ENCODE assay signal across 8 cellular contexts in the genomic region with DNA sequence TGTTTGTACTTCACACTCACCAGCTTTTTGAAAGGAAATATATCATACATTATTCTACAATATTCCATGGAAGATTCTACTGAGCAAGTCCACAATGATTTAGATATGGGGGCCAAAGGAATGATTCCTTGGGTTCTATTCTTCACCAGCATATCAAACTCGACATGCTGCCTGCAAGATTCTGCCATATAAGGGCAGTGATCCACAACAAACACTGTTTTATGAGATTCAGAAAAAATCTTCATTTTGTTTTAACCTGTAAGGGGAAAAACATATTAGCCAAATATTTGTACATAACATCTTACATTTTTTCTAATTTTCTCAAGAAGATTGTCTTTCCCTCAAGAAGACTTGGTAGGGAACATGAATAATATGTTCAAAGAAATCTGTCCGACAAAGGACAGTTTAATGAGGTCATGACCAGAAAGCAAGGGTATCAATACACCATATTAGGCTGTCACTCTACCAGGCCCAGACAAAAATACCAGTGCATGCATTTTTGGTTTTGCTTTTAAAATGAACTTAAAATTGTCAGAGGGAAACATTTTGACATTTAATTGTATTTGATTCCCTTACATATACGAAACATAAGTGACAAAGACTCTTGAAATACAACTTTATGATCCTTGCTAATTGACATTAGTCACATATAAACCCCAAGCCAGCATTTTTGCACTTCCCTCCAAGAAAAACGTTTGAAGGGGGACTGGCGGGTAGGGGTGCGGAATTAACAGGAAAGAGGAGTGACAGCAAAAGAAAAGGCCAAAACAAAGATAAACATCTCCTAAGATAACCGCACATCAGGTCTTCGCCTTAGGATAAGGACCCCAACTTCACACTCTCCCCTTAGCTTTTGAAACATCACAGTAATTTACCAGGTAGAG. TPM values are rescaled to one million over a fixed set of nuclear protein-coding genes. Genes with fewer than 3 reads are reported as not detected.
DNase-seq lines count a peak whose midpoint lies in the region; ATAC-seq and TF ChIP-seq lines count a peak whose summit lies in the region.

No MANE protein-coding gene starts in this region.

- H3K36me3 Mint-ChIP-seq in activated naive CD4-positive, alpha-beta T cell treated with anti-CD3 and anti-CD28 coated beads, Interleukin-2, amount 50 U/mL, for 72 hours = peaks cover 22 to 44% of the 10 kb centered on the region in 2 donors

- H3K9me3 Mint-ChIP-seq in activated naive CD4-positive, alpha-beta T cell treated with anti-CD3 and anti-CD28 coated beads, Interleukin-2, amount 50 U/mL, for 72 hours = no peaks in the 10 kb centered on the region

- peak overlapping the region; percentile 91; the same call in 1 of the 2 replicates for H3K27ac ChIP-seq in HEK293 (ENCODE audit: extremely low read depth, low read depth, low read length)
- H3K27ac ChIP-seq in thymus (ENCODE audit: low read depth) = peak overlapping the region; percentile 53

- 10% methylated on average over 8 of the region's 8 CpGs for WGBS in thymus

- TF ChIP-seq CTCF in AG04449 (IDR thresholded peaks at IDR 0.05; ENCODE audit: insufficient read depth, low read length, missing control alignments) (no peak), HEK293 (tag by site-specific recombination; IDR thresholded peaks at IDR 0.05) (no peak), kidney epithelial cell (IDR thresholded peaks at IDR 0.05; ENCODE audit: insufficient read depth, low read length, poor library complexity, severe bottlenecking) (no peak)

- H3K27me3 ChIP-seq in kidney epithelial cell (ENCODE audit: control insufficient read depth, insufficient read depth, low read length) (no peaks in the 10 kb centered on the region), thymus (ENCODE audit: control insufficient read depth, insufficient read depth) (no peaks in the 10 kb centered on the region)

- peak overlapping the region; percentile 94 for H3K4me3 ChIP-seq in AG04449 (ENCODE audit: low read depth, low read length)
- peak overlapping the region; percentile 87 for H3K4me3 ChIP-seq in HEK293 (ENCODE audit: low read depth, low read length)
- H3K4me3 ChIP-seq in kidney epithelial cell (ENCODE audit: low read depth, low read length) = peak overlapping the region; percentile 94
- H3K4me3 ChIP-seq in thymus (ENCODE audit: low read length) = peak overlapping the region; percentile 65

- ATAC-seq in activated naive CD4-positive, alpha-beta T cell treated with anti-CD3 and anti-CD28 coated beads, Interleukin-2, amount 50 U/mL, for 72 hours = no peak
- ATAC-seq in GM18858 (IDR thresholded peaks at IDR 0.05; ENCODE audit: unreplicated experiment) = no peak
- ATAC-seq in GM21825 (IDR thresholded peaks at IDR 0.05; ENCODE audit: unreplicated experiment) = no peak

- H3K27ac Mint-ChIP-seq in activated naive CD4-positive, alpha-beta T cell treated with anti-CD3 and anti-CD28 coated beads, Interleukin-2, amount 50 U/mL, for 72 hours = peak overlapping the region; percentile 90 to 97

- H3K36me3 ChIP-seq in HEK293 (ENCODE audit: control insufficient read depth in 2 of 2, insufficient read depth in 1 of 2, low read length in 2 of 2) (peaks cover 6 to 15% of the 10 kb centered on the region in 2 experiments; a peak in 2 of 3 replicates), kidney epithelial cell (ENCODE audit: control insufficient read depth, insufficient read depth, low read length) (no peaks in the 10 kb centered on the region), thymus (ENCODE audit: control insufficient read depth, insufficient read depth) (peaks cover 3% of the 10 kb centered on the region)

- POLR2A ChIA-PET in AG04449 (lab: Yijun Ruan, JAX) = no interaction called here
- POLR2A ChIA-PET in HEK293 (lab: Yijun Ruan, JAX) = interaction anchor here (0.8 to 0.9 kb wide), 2 partner anchors 77 to 104 kb away, joined by 3 read pairs; a partner anchor contains a TSS

- DNase-seq in AG04449 (ENCODE audit: low read depth, low spot score) = no peak
- no peak for DNase-seq in activated naive CD4-positive, alpha-beta T cell treated with anti-CD3 and anti-CD28 coated beads, Interleukin-2, amount 50 U/mL, for 72 hours (ENCODE audit: low spot score in 2 of 2)
- DNase-seq in kidney epithelial cell (ENCODE audit: low read depth) = no peak
- DNase-seq in kidney tubule cell (ENCODE audit: low spot score) = no peak

- CTCF ChIA-PET in AG04449 (lab: Yijun Ruan, JAX) (no interaction called here), HEK293 (lab: Yijun Ruan, JAX) (no interaction called here)

- H3K4me1 ChIP-seq in HEK293 (ENCODE audit: control insufficient read depth, insufficient read depth, low read length) = peaks cover 27% of the 10 kb centered on the region
- peaks cover 14% of the 10 kb centered on the region for H3K4me1 ChIP-seq in thymus (ENCODE audit: control insufficient read depth, insufficient read depth, low read length)

- H3K9me3 ChIP-seq in HEK293 (ENCODE audit: control insufficient read depth, insufficient read depth, low read depth, low read length) = no peaks in the 10 kb centered on the region
- no peaks in the 10 kb centered on the region for H3K9me3 ChIP-seq in thymus (ENCODE audit: control insufficient read depth)

TF ChIP-seq in HEK293, 187 proteins besides CTCF, POLR2A, EP300 and RAD21:
- TF ChIP-seq ZNF335 (tag by site-specific recombination; conservative IDR thresholded peaks at IDR 0.05) (peak; percentile 56), ZNF433 (tag by site-specific recombination; IDR thresholded peaks at IDR 0.05; ENCODE audit: low read depth) (no peak), ZNF560 (tag by site-specific recombination; IDR thresholded peaks at IDR 0.05; ENCODE audit: borderline replicate concordance) (no peak), WT1 (tag by site-specific recombination; IDR thresholded peaks at IDR 0.05) (peak; percentile 32; the same call in 1 of the 2 replicates), SALL2 (tag by site-specific recombination; IDR thresholded peaks at IDR 0.05; ENCODE audit: borderline replicate concordance) (no peak), ZNF23 (tag by site-specific recombination; IDR thresholded peaks at IDR 0.05; ENCODE audit: borderline replicate concordance) (no peak), ZNF629 (tag by site-specific recombination; IDR thresholded peaks at IDR 0.05) (0 out of 2 replicates have a peak, but pooled peaks have one; percentile 17), ZNF660 (tag by site-specific recombination; IDR thresholded peaks at IDR 0.05) (0 out of 2 replicates have a peak, but pooled peaks have one; percentile 15), OSR2 (tag by site-specific recombination; IDR thresholded peaks at IDR 0.05) (no peak)
- TF ChIP-seq, protein P1, sequence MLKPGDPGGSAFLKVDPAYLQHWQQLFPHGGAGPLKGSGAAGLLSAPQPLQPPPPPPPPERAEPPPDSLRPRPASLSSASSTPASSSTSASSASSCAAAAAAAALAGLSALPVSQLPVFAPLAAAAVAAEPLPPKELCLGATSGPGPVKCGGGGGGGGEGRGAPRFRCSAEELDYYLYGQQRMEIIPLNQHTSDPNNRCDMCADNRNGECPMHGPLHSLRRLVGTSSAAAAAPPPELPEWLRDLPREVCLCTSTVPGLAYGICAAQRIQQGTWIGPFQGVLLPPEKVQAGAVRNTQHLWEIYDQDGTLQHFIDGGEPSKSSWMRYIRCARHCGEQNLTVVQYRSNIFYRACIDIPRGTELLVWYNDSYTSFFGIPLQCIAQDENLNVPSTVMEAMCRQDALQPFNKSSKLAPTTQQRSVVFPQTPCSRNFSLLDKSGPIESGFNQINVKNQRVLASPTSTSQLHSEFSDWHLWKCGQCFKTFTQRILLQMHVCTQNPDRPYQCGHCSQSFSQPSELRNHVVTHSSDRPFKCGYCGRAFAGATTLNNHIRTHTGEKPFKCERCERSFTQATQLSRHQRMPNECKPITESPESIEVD (tag by site-specific recombination; IDR thresholded peaks at IDR 0.05) = 0 out of 2 replicates have a peak, but pooled peaks have one; percentile 21
TF ChIP-seq in HEK293: peak in this region for 5.

RNA-seq across cellular contexts. Expression of a gene that starts 1.0 kb away (rescaled TPM):
- total RNA-seq in activated naive CD4-positive, alpha-beta T cell treated with anti-CD3 and anti-CD28 coated beads, Interleukin-2, amount 50 U/mL, for 72 hours = 10 to 100 TPM; 63.9 to 80.7 TPM
- 26.2 and 27.3 TPM in 2 replicates for total RNA-seq in kidney epithelial cell
- polyA plus RNA-seq in thymus = 40.5 TPM

RNA-seq across cellular contexts. Expression of a gene that starts 1.5 kb away (rescaled TPM):
- 10 to 100 TPM; 52.4 to 52.7 TPM for total RNA-seq in activated naive CD4-positive, alpha-beta T cell treated with anti-CD3 and anti-CD28 coated beads, Interleukin-2, amount 50 U/mL, for 72 hours
- total RNA-seq in kidney epithelial cell = 27.6 and 38.7 TPM in 2 replicates
- polyA plus RNA-seq in thymus = 52.4 TPM
